Comparison of ENCODE assay signal across 28 cellular contexts in the genomic region with DNA sequence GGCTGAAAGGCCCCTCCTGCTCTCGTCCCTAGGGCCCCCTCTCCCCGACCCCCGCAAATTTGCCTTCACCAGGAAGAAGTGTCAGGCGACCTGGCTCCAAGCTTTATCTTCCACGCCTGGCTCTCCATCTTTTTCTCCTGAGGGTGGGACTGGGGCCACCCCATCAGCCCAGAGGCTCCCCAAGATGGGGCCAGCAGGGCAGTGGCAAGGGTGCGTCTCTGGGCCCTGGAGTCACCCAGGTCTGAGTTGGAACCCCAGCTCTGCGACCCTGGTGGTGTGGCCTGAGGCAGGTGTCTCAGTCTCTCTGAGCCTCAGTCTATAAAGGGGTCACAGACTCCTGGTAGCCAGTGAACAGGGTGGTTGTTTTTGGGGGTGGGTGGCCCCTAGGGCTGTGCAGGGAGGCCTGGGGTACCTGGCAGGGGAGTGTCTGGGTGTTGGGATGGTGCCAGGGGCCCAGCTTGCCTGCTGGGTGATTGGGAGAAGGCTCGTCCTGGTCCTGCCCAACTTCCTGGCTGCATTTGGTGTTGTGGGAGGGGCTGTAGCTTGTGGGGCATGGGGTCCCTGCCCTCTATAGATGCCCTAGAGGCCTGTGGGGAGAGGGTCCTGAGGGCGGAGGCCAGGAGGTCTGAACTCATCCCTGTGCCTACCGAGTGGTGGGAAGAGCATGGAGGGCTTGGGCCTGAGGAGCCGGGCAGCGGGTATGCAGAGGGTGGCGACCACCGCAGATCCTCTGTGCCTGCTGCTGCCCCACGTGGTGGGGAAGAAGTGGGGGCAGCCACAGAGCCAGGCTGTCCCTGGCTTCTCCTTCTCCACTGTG. TPM values are rescaled to one million over a fixed set of nuclear protein-coding genes. Genes with fewer than 3 reads are reported as not detected.
DNase-seq lines count a peak whose midpoint lies in the region; ATAC-seq, FAIRE-seq and TF ChIP-seq lines count a peak whose summit lies in the region.
"Had no signal": no experiment of that assay in that cellular context is flagged by ENCODE, and none has a peak within 500 bp of the region (broad histone marks: within the 10 kb centered on the region; RNA-seq: fewer than 3 reads in every experiment).

No MANE protein-coding gene starts in this region.

- FAIRE-seq in kidney (lab: Jason Lieb, UNC), result no peak
- FAIRE-seq: A204.1, H1, HTR-8/SVneo, small intestine had no signal

- no peaks in the 10 kb centered on the region for H3K4me1 Mint-ChIP-seq in activated T-helper 17 cell treated with anti-CD3 and anti-CD28 coated beads, Interleukin-2, amount 50 U/mL, for 72 hours
- H3K4me1 Mint-ChIP-seq: CD8-positive, alpha-beta memory T cell had no signal

- no peak for TF ChIP-seq CTCF in kidney (IDR thresholded peaks at IDR 0.05; ENCODE audit: borderline replicate concordance, extremely low read depth, insufficient read depth)

- H3K9me3 Mint-ChIP-seq in activated T-helper 17 cell treated with anti-CD3 and anti-CD28 coated beads, Interleukin-2, amount 50 U/mL, for 72 hours, result no peaks in the 10 kb centered on the region
- H3K9me3 Mint-ChIP-seq: activated naive CD8-positive, alpha-beta T cell treated with anti-CD3 and anti-CD28 coated beads, Interleukin-2, amount 50 U/mL, for 24 hours; CD8-positive, alpha-beta memory T cell; neural crest cell; stimulated activated effector memory CD8-positive, alpha-beta T cell treated with anti-CD3 and anti-CD28 coated beads, Interleukin-12 subunit alpha, Interleukin-12 subunit beta, amount 100 ng/mL, for 72 hours had no signal

- no peak overlapping the region for H3K4me3 Mint-ChIP-seq in activated T-helper 17 cell treated with anti-CD3 and anti-CD28 coated beads, Interleukin-2, amount 50 U/mL, for 72 hours
- H3K4me3 Mint-ChIP-seq: activated naive CD8-positive, alpha-beta T cell treated with anti-CD3 and anti-CD28 coated beads, Interleukin-2, amount 50 U/mL, for 24 hours; neural crest cell; stimulated activated effector memory CD8-positive, alpha-beta T cell treated with anti-CD3 and anti-CD28 coated beads, Interleukin-12 subunit alpha, Interleukin-12 subunit beta, amount 100 ng/mL, for 72 hours had no signal

- H3K27ac ChIP-seq in kidney (ENCODE audit: low read depth in 2 of 2, low read length in 2 of 2), result no peak overlapping the region
- H3K27ac ChIP-seq: body of pancreas, prostate gland, SJCRH30 had no signal

- no peak for ATAC-seq in activated T-helper 17 cell treated with anti-CD3 and anti-CD28 coated beads, Interleukin-2, amount 50 U/mL, for 72 hours (replicated peaks)
- ATAC-seq: activated naive CD8-positive, alpha-beta T cell treated with anti-CD3 and anti-CD28 coated beads, Interleukin-2, amount 50 U/mL, for 24 hours; body of pancreas; stimulated activated effector memory CD8-positive, alpha-beta T cell treated with anti-CD3 and anti-CD28 coated beads, Interleukin-12 subunit alpha, Interleukin-12 subunit beta, amount 100 ng/mL, for 72 hours had no signal

- H3K9ac ChIP-seq in kidney (ENCODE audit: low read length in 2 of 2), result no peak overlapping the region

- peak overlapping the region; percentile 46 for H3K27ac Mint-ChIP-seq in activated T-helper 17 cell treated with anti-CD3 and anti-CD28 coated beads, Interleukin-2, amount 50 U/mL, for 72 hours
- H3K27ac Mint-ChIP-seq: activated naive CD8-positive, alpha-beta T cell treated with anti-CD3 and anti-CD28 coated beads, Interleukin-2, amount 50 U/mL, for 24 hours; CD8-positive, alpha-beta memory T cell; stimulated activated effector memory CD8-positive, alpha-beta T cell treated with anti-CD3 and anti-CD28 coated beads, Interleukin-12 subunit alpha, Interleukin-12 subunit beta, amount 100 ng/mL, for 72 hours had no signal

- no peaks in the 10 kb centered on the region for H3K36me3 Mint-ChIP-seq in activated T-helper 17 cell treated with anti-CD3 and anti-CD28 coated beads, Interleukin-2, amount 50 U/mL, for 72 hours (ENCODE audit: low read depth)
- H3K36me3 Mint-ChIP-seq: CD8-positive, alpha-beta memory T cell; stimulated activated effector memory CD8-positive, alpha-beta T cell treated with anti-CD3 and anti-CD28 coated beads, Interleukin-12 subunit alpha, Interleukin-12 subunit beta, amount 100 ng/mL, for 72 hours had no signal

- DNase-seq in activated effector memory CD4-positive, alpha-beta T cell treated with anti-CD3 and anti-CD28 coated beads, Interleukin-2, amount 50 U/mL, for 16 hours, result peak; percentile 45
- no peak for DNase-seq in activated effector memory CD4-positive, alpha-beta T cell treated with Interleukin-2 at 50 U/mL for 16 hours
- peak; percentile 57 for DNase-seq in kidney
- peak; percentile 10 for DNase-seq in retina
- DNase-seq in NCI-H446 treated with DMSO at 0.1 percent for 48 hours (lab: John Stamatoyannopoulos, UW), result no peak
- no peak for DNase-seq in HK-2 (ENCODE audit: unreplicated experiment)
- DNase-seq in activated naive CD4-positive, alpha-beta T cell (lab: John Stamatoyannopoulos, UW), result no peak
- DNase-seq: activated naive CD8-positive, alpha-beta T cell treated with anti-CD3 and anti-CD28 coated beads, Interleukin-2, amount 50 U/mL, for 24 hours; AML-193; effector CD8-positive, alpha-beta T cell; erythroblast; GDM1; KG1; midbrain; NCI-H1436 treated with DMSO at 0.1 percent for 48 hours; NCI-H510A; small intestine; stimulated activated CD4-positive, alpha-beta T cell treated with anti-CD3 and anti-CD28 coated beads, Interleukin-2, amount 100 ng/mL, for 24 hours had no signal

- intact Hi-C loops in kidney (cut with DNase I), result no loop called here

- no peaks in the 10 kb centered on the region for H3K9me3 ChIP-seq in kidney (ENCODE audit: control insufficient read depth in 1 of 2, low read length in 2 of 2)
- H3K9me3 ChIP-seq: body of pancreas, prostate gland, SJCRH30 had no signal

- H3K36me3 ChIP-seq in kidney (ENCODE audit: control insufficient read depth in 1 of 2, insufficient read depth in 2 of 2, low read length in 2 of 2), result no peaks in the 10 kb centered on the region
- H3K36me3 ChIP-seq: prostate gland had no signal

- H3K4me1 ChIP-seq in kidney (ENCODE audit: control insufficient read depth in 1 of 2, insufficient read depth in 1 of 2, low read depth in 1 of 2, low read length in 2 of 2), result peaks cover 0 to 5% of the 10 kb centered on the region in 2 donors
- H3K4me1 ChIP-seq: prostate gland had no signal

- no peak overlapping the region for H3K4me3 ChIP-seq in kidney (ENCODE audit: low read length in 2 of 2)
- H3K4me3 ChIP-seq: body of pancreas, prostate gland, SJCRH30 had no signal

- peaks cover 4% of the 10 kb centered on the region for H3K27me3 Mint-ChIP-seq in activated T-helper 17 cell treated with anti-CD3 and anti-CD28 coated beads, Interleukin-2, amount 50 U/mL, for 72 hours

RNA-seq across cellular contexts. Expression of gene KIF26A, which starts 7.6 kb away (rescaled TPM):
- total RNA-seq in activated T-helper 17 cell treated with anti-CD3 and anti-CD28 coated beads, Interleukin-2, amount 50 U/mL, for 72 hours, result 1 to 10 TPM; 1.1 to 1.6 TPM
- 12.3 TPM for total RNA-seq in kidney
- 2.3 TPM for polyA plus RNA-seq in kidney (ENCODE audit: insufficient read depth, low read depth, low replicate concordance)
- polyA plus RNA-seq: CD8-positive, alpha-beta memory T cell had no signal

Comparison
In these comparisons a context has a peak if more than half of its experiments do, and no peak if none do; other contexts are left out.
1. DNase-seq: peak in activated effector memory CD4-positive, alpha-beta T cell treated with anti-CD3 and anti-CD28 coated beads, Interleukin-2, amount 50 U/mL, for 16 hours (single experiment), kidney (single experiment) and retina (single experiment); none in activated effector memory CD4-positive, alpha-beta T cell treated with Interleukin-2 at 50 U/mL for 16 hours (single experiment), NCI-H446 treated with DMSO at 0.1 percent for 48 hours (single experiment), HK-2 (single experiment) and activated naive CD4-positive, alpha-beta T cell (0 of 4).